Comparison of ENCODE assay signal across 9 cellular contexts in genomic region chrX:55008571-55009358, GRCh38. TPM values are rescaled to one million over a fixed set of nuclear protein-coding genes. Genes with fewer than 3 reads are reported as not detected.
DNase-seq lines count a peak whose midpoint lies in the region; ATAC-seq and TF ChIP-seq lines count a peak whose summit lies in the region.
"Had no signal": no experiment of that assay in that cellular context is flagged by ENCODE, and none has a peak within 500 bp of the region (broad histone marks: within the 10 kb centered on the region; RNA-seq: fewer than 3 reads in every experiment).

No MANE protein-coding gene starts in this region.

- no peaks in the 10 kb centered on the region for H3K4me1 ChIP-seq in Panc1 (ENCODE audit: control insufficient read depth, insufficient read depth, low read length)

- H3K4me3 ChIP-seq in Panc1 (ENCODE audit: low read depth in 2 of 2, low read length in 2 of 2) (no peak overlapping the region), fibroblast of pulmonary artery (replicated peaks; ENCODE audit: low read depth, low read length) (no peak overlapping the region)

- H3K27me3 ChIP-seq in Panc1 (ENCODE audit: control insufficient read depth, insufficient read depth, low read length), result no peaks in the 10 kb centered on the region

- ATAC-seq in Panc1 (peak; percentile 44; the same call in 1 of the 2 replicates), HG02973 (IDR thresholded peaks at IDR 0.05; ENCODE audit: unreplicated experiment) (no peak)
- peak; percentile 72 for ATAC-seq in stimulated activated naive CD8-positive, alpha-beta T cell treated with anti-CD3 and anti-CD28 coated beads, Interleukin-15, Interleukin-2, amounts not matched to agents 100 U/mL and 50 U/mL, for 24 hours

- no TSS peak for BruUV-seq in Panc1 (replicated peaks; lab: Mats Ljungman, UMichigan)

- intact Hi-C loops in Panc1 (cut with micrococcal nuclease; ENCODE audit: unreplicated experiment), result no loop called here

- in situ Hi-C loops in Panc1 (cut with HindIII; ENCODE audit: low pct_unique_long_range_greater_than_20kb, low sequenced_read_pairs), result no loop called here

- TF ChIP-seq CTCF in Panc1 (IDR thresholded peaks at IDR 0.05), result no peak
- TF ChIP-seq CTCF in fibroblast of pulmonary artery (IDR thresholded peaks at IDR 0.05; ENCODE audit: low read length, missing control alignments), result no peak

- DNase-seq in SIG-M5 treated with dmso at 0.1 percent for 504 hours (lab: John Stamatoyannopoulos, UW; ENCODE audit: unreplicated experiment), result peak; percentile 67
- no peak for DNase-seq in SIG-M5 (lab: John Stamatoyannopoulos, UW)
- no peak for DNase-seq in Panc1 (ENCODE audit: low read depth, low spot score)
- peak; percentile 10 for DNase-seq in fibroblast of pulmonary artery (ENCODE audit: low read depth)
- DNase-seq in stimulated activated naive CD8-positive, alpha-beta T cell treated with anti-CD3 and anti-CD28 coated beads, Interleukin-15, Interleukin-2, amounts not matched to agents 100 U/mL and 50 U/mL, for 24 hours, result peak; percentile 23
- no peak for DNase-seq in NCI-H1092 treated with DMSO at 0.1 percent for 48 hours (lab: John Stamatoyannopoulos, UW)
- DNase-seq in D341Med (ENCODE audit: low spot score), result no peak
- DNase-seq: NCI-H2171 had no signal

- CTCF ChIA-PET in Panc1 (lab: Charles Lee), result interaction anchor here (0.6 kb wide), 1 partner anchor 23 kb away, joined by 3 read pairs; no protein-coding TSS in a partner anchor

- H3K36me3 ChIP-seq in Panc1 (ENCODE audit: control insufficient read depth, insufficient read depth, low read length), result no peaks in the 10 kb centered on the region; the same call in 1 of the 2 replicates

- no peaks in the 10 kb centered on the region for H3K9me3 ChIP-seq in Panc1 (ENCODE audit: control insufficient read depth, insufficient read depth, low read depth, low read length)

- no peak overlapping the region for H3K27ac ChIP-seq in Panc1 (ENCODE audit: low read length)

- POLR2A ChIA-PET in Panc1 (lab: Charles Lee), result interaction anchor here (1.0 kb wide), 1 partner anchor 9 kb away, joined by 3 read pairs; the partner anchor contains the start of gene APEX2

RNA-seq across cellular contexts. Expression of gene APEX2, which starts 8.6 kb away (rescaled TPM):
- 32.3 TPM for total RNA-seq in Panc1 (2021; ENCODE audit: unreplicated experiment)
- 29.9 TPM for polyA plus RNA-seq in Panc1 (2012; ENCODE audit: insufficient read length)

RNA-seq across cellular contexts. Expression of gene PFKFB1, which starts 14.8 kb away (rescaled TPM):
- 0.36 TPM for total RNA-seq in Panc1 (2021; ENCODE audit: unreplicated experiment)
- not detected for polyA plus RNA-seq in Panc1 (2012; ENCODE audit: insufficient read length)

RNA-seq across cellular contexts. Expression of gene ALAS2, which starts 22.0 kb away (rescaled TPM):
- not detected for total RNA-seq in Panc1 (2021; ENCODE audit: unreplicated experiment)
- not detected for polyA plus RNA-seq in Panc1 (2012; ENCODE audit: insufficient read length)

Comparison
In these comparisons a context has a peak if more than half of its experiments do, and no peak if none do; other contexts are left out.
1. DNase-seq: peak in SIG-M5 treated with dmso at 0.1 percent for 504 hours (single experiment), fibroblast of pulmonary artery (single experiment) and stimulated activated naive CD8-positive, alpha-beta T cell treated with anti-CD3 and anti-CD28 coated beads, Interleukin-15, Interleukin-2, amounts not matched to agents 100 U/mL and 50 U/mL, for 24 hours (single experiment); none in SIG-M5 (single experiment), Panc1 (single experiment), NCI-H1092 treated with DMSO at 0.1 percent for 48 hours (single experiment) and D341Med (single experiment).